9 cellular contexts compared by ENCODE assay signal in genomic region chr21:46099476-46099875, GRCh38. TPM values are rescaled to one million over a fixed set of nuclear protein-coding genes. Genes with fewer than 3 reads are reported as not detected.
DNase-seq lines count a peak whose midpoint lies in the region; ATAC-seq and TF ChIP-seq lines count a peak whose summit lies in the region.
"Had no signal": no experiment of that assay in that cellular context is flagged by ENCODE, and none has a peak within 500 bp of the region (broad histone marks: within the 10 kb centered on the region; RNA-seq: fewer than 3 reads in every experiment).

No MANE protein-coding gene starts in this region.

- peaks cover 17% of the 10 kb centered on the region; the same call in 1 of the 2 replicates for H3K9me3 ChIP-seq in HUES64 (ENCODE audit: insufficient read depth, low read depth, low read length)
- no peaks in the 10 kb centered on the region for H3K9me3 ChIP-seq in testis
- no peaks in the 10 kb centered on the region for H3K9me3 ChIP-seq in MM.1S (replicated peaks; ENCODE audit: insufficient read depth, low read length)

- H3K79me2 ChIP-seq in MM.1S (ENCODE audit: low read length): no peaks in the 10 kb centered on the region

- no peaks in the 10 kb centered on the region for H3F3A ChIP-seq in MM.1S (ENCODE audit: insufficient read depth, low read length)

- no peak for TF ChIP-seq CTCF in brain (conservative IDR thresholded peaks at IDR 0.05)
- no peak for TF ChIP-seq CTCF in testis (IDR thresholded peaks at IDR 0.05)
- TF ChIP-seq CTCF in MM.1S (IDR thresholded peaks at IDR 0.05; ENCODE audit: low read length): no peak

- peaks cover 74% of the 10 kb centered on the region for H3K27me3 Mint-ChIP-seq in brain

- 39% methylated on average over 18 of the region's 18 CpGs for WGBS in HUES64
- WGBS in testis, 2 donors: 16 to 33% methylated on average over 15 to 18 of the region's 18 CpGs

- no peak overlapping the region for H3K4me2 ChIP-seq in MM.1S (ENCODE audit: low read depth, low read length)

- H3K9me2 ChIP-seq in MM.1S (replicated peaks; ENCODE audit: insufficient read depth, low read length): no peaks in the 10 kb centered on the region

- TF ChIP-seq POLR2A in testis (IDR thresholded peaks at IDR 0.05): no peak

- no peak overlapping the region for H3K27ac ChIP-seq in HUES64 (ENCODE audit: low read depth, low read length)
- peak overlapping the region in 1 of 2 donors; percentile 36 for H3K27ac ChIP-seq in testis
- no peak overlapping the region for H3K27ac ChIP-seq in MM.1S (ENCODE audit: low read length)

- H3K4me1 Mint-ChIP-seq in brain: peaks cover 6% of the 10 kb centered on the region

- H3K27ac Mint-ChIP-seq in brain: no peak overlapping the region
- H3K27ac Mint-ChIP-seq: activated CD4-positive, alpha-beta T cell treated with anti-CD3 and anti-CD28 coated beads for 36 hours had no signal

- no peak overlapping the region for H2AFZ ChIP-seq in MM.1S (ENCODE audit: low read length)

- DNase-seq in left kidney (ENCODE audit: low read depth, low spot score) (peak; percentile 45), testis (peak; percentile 21), COR-L47 (lab: John Stamatoyannopoulos, UW) (no peak), MM.1S (no peak)
- DNase-seq: activated CD4-positive, alpha-beta T cell treated with anti-CD3 and anti-CD28 coated beads for 36 hours; MV-4-11 had no signal

- H3K4me1 ChIP-seq in HUES64 (ENCODE audit: insufficient read depth, low read length) (no peaks in the 10 kb centered on the region), testis (peaks cover 3% of the 10 kb centered on the region), MM.1S (ENCODE audit: low read length) (no peaks in the 10 kb centered on the region)

- no peak for ATAC-seq in HG03108 (IDR thresholded peaks at IDR 0.05; ENCODE audit: unreplicated experiment)

- peaks cover 48% of the 10 kb centered on the region for H3K36me3 Mint-ChIP-seq in brain

- H3K4me3 Mint-ChIP-seq in brain: peak overlapping the region in 4 of 5 experiments; percentile 80 to 86 (median 82)

- H3K36me3 ChIP-seq in HUES64 (ENCODE audit: insufficient read depth, low read length) (no peaks in the 10 kb centered on the region), testis (ENCODE audit: low read depth, missing control alignments) (no peaks in the 10 kb centered on the region), MM.1S (replicated peaks; ENCODE audit: insufficient read depth, low read length) (no peaks in the 10 kb centered on the region)

- no peaks in the 10 kb centered on the region for H4K20me1 ChIP-seq in MM.1S (ENCODE audit: insufficient read depth, low read length)

- H3K27me3 ChIP-seq in HUES64 (ENCODE audit: insufficient read depth, low read length) (peaks cover 20% of the 10 kb centered on the region), testis (no peaks in the 10 kb centered on the region), MM.1S (replicated peaks; ENCODE audit: insufficient read depth, low read length) (peaks cover 87% of the 10 kb centered on the region)

- peak overlapping the region; percentile 40 for H3K4me3 ChIP-seq in HUES64 (ENCODE audit: low read length)
- peak overlapping the region; percentile 70 to 74 for H3K4me3 ChIP-seq in testis
- no peak overlapping the region for H3K4me3 ChIP-seq in MM.1S (ENCODE audit: low read length)

- intact Hi-C loops in testis (cut with DNase I; ENCODE audit: low total_unique reads): loop anchor here (5.0 kb wide), 1 partner anchor 127 kb away; no protein-coding TSS in a partner anchor

- H3K9me3 Mint-ChIP-seq in brain: peaks cover 36 to 51% (median 45%) of the 10 kb centered on the region in 5 experiments

- H3K9ac ChIP-seq in HUES64 (ENCODE audit: low read depth, low read length): no peak overlapping the region
- H3K9ac ChIP-seq in MM.1S (ENCODE audit: low read length): no peak overlapping the region

RNA-seq across cellular contexts. Expression of gene COL6A2, which starts 1.6 kb away (rescaled TPM):
- 62.6 TPM for polyA plus RNA-seq in HUES64 (2013, experiment 1 of 2)
- polyA plus RNA-seq in HUES64 (2013, experiment 2 of 2): 69.5 TPM
- polyA plus RNA-seq in brain (ENCODE audit: insufficient read depth, low read depth, low replicate concordance) (21.4 TPM), testis (ENCODE audit: insufficient read depth, low read depth, low replicate concordance) (362 TPM)
- total RNA-seq in testis: 100 to 1,000 TPM; 192 to 236 TPM

RNA-seq across cellular contexts. Expression of gene FTCD, which starts 55.9 kb away (rescaled TPM):
- 0.70 TPM for polyA plus RNA-seq in HUES64 (2013, experiment 1 of 2)
- polyA plus RNA-seq in HUES64 (2013, experiment 2 of 2): 1.3 TPM
- polyA plus RNA-seq in brain (ENCODE audit: insufficient read depth, low read depth, low replicate concordance) (4.5 TPM), testis (ENCODE audit: insufficient read depth, low read depth, low replicate concordance) (49.2 TPM)
- 10 to 100 TPM; 50.5 to 63.5 TPM for total RNA-seq in testis

Comparison
In these comparisons a context has a peak if more than half of its experiments do, and no peak if none do; other contexts are left out.
1. DNase-seq: peak in left kidney (single experiment) and testis (single experiment); none in COR-L47 (single experiment) and MM.1S (single experiment).
2. RNA of gene COL6A2, which starts 1.6 kb away (polyA plus RNA-seq): 362 TPM in testis (single experiment); 21.4 TPM in brain (single experiment); every median in the first group is over 10 times any median in the second.